In the genomic region with DNA sequence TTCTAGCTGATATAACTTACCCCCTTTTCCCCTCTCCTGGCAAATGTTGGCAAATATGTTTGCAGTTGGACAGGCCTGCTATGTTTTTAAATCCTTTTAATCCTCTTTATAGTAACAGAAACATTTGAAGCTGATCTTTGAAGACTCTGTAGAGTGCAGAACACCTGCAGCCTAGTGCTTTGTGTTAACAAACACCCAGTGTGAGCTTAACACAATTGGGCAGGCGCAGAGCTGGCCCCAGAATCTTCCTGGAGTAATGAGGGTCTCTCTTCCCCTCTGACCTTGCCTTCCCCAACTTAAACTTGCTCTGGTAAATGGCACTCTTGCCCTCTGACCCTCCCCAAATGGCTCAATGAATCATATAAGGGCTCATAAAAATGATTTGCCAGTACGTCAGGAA, we compare ENCODE assay signal across 22 cellular contexts.
"Had no signal": no experiment of that assay in that cellular context is flagged by ENCODE, and none has a peak within 500 bp of the region (broad histone marks: within the 10 kb centered on the region; RNA-seq: fewer than 3 reads in every experiment).

No MANE protein-coding gene starts in this region.

- H3K4me1 ChIP-seq: heart left ventricle, parathyroid adenoma, prostate gland, spleen, testis, upper lobe of right lung, vagina had no signal

- H3K4me3 Mint-ChIP-seq: stimulated activated memory B cell treated with anti-CD40 and anti-IgM and Interleukin-4, amounts not matched to agents 10 μg/mL and 1 μg/mL and 100 μg/mL, for 72 hours; stimulated activated naive CD8-positive, alpha-beta T cell treated with anti-CD3 and anti-CD28 coated beads, Interleukin-15, Interleukin-2, amounts not matched to agents 100 ng/mL and 50 ng/mL, for 24 hours had no signal

- H3K36me3 ChIP-seq: heart left ventricle, prostate gland, spleen, tibial nerve, upper lobe of right lung, vagina had no signal

- H3K4me1 Mint-ChIP-seq: stimulated activated memory B cell treated with anti-CD40 and anti-IgM and Interleukin-4, amounts not matched to agents 10 μg/mL and 1 μg/mL and 100 μg/mL, for 72 hours had no signal

- DNase-seq: effector memory CD4-positive, alpha-beta T cell; heart left ventricle; hippocampal formation; left colon; left ventricle myocardium superior; mesenchymal stem cell; midbrain; spleen; stimulated activated CD4-positive, alpha-beta T cell treated with anti-CD3 and anti-CD28 coated beads, Interleukin-15, amount 100 ng/mL, for 24 hours; stimulated activated CD4-positive, alpha-beta T cell treated with anti-CD3 and anti-CD28 coated beads, Interleukin-1b, Interleukin-23, amount 100 ng/mL, for 48 hours; stimulated activated CD4-positive, alpha-beta T cell treated with anti-CD3 and anti-CD28 coated beads, Interleukin-4, amount 100 ng/mL, for 24 hours; testis; upper lobe of right lung had no signal

- H3K27me3 Mint-ChIP-seq: stimulated activated naive CD8-positive, alpha-beta T cell treated with anti-CD3 and anti-CD28 coated beads, Interleukin-15, Interleukin-2, amounts not matched to agents 100 ng/mL and 50 ng/mL, for 24 hours had no signal

- ATAC-seq: esophagus mucosa; heart left ventricle; left colon; left ventricle myocardium superior; sciatic nerve; stimulated activated memory B cell treated with anti-CD40 and anti-IgM and Interleukin-4, amounts not matched to agents 10 μg/mL and 1 μg/mL and 100 μg/mL, for 72 hours; upper lobe of right lung had no signal

- H3K27me3 ChIP-seq: heart left ventricle, spleen, testis, tibial nerve, upper lobe of right lung, vagina had no signal

- H2AFZ ChIP-seq: parathyroid adenoma had no signal

- H3K27ac ChIP-seq: heart left ventricle, parathyroid adenoma, prostate gland, spleen, testis, tibial nerve, upper lobe of right lung, vagina had no signal

- H3K79me2 ChIP-seq: parathyroid adenoma had no signal

- H3K36me3 Mint-ChIP-seq: stimulated activated memory B cell treated with anti-CD40 and anti-IgM and Interleukin-4, amounts not matched to agents 10 μg/mL and 1 μg/mL and 100 μg/mL, for 72 hours had no signal

- H3K9me3 Mint-ChIP-seq: stimulated activated memory B cell treated with anti-CD40 and anti-IgM and Interleukin-4, amounts not matched to agents 10 μg/mL and 1 μg/mL and 100 μg/mL, for 72 hours; stimulated activated naive CD8-positive, alpha-beta T cell treated with anti-CD3 and anti-CD28 coated beads, Interleukin-15, Interleukin-2, amounts not matched to agents 100 ng/mL and 50 ng/mL, for 24 hours had no signal

- H3K4me3 ChIP-seq: heart left ventricle, lung, prostate gland, spleen, testis, tibial nerve, upper lobe of right lung, vagina had no signal

- H3K27ac Mint-ChIP-seq: stimulated activated memory B cell treated with anti-CD40 and anti-IgM and Interleukin-4, amounts not matched to agents 10 μg/mL and 1 μg/mL and 100 μg/mL, for 72 hours; stimulated activated naive CD8-positive, alpha-beta T cell treated with anti-CD3 and anti-CD28 coated beads, Interleukin-15, Interleukin-2, amounts not matched to agents 100 ng/mL and 50 ng/mL, for 24 hours had no signal
